Comparison of ENCODE assay signal across 1 cellular context in the genomic region with DNA sequence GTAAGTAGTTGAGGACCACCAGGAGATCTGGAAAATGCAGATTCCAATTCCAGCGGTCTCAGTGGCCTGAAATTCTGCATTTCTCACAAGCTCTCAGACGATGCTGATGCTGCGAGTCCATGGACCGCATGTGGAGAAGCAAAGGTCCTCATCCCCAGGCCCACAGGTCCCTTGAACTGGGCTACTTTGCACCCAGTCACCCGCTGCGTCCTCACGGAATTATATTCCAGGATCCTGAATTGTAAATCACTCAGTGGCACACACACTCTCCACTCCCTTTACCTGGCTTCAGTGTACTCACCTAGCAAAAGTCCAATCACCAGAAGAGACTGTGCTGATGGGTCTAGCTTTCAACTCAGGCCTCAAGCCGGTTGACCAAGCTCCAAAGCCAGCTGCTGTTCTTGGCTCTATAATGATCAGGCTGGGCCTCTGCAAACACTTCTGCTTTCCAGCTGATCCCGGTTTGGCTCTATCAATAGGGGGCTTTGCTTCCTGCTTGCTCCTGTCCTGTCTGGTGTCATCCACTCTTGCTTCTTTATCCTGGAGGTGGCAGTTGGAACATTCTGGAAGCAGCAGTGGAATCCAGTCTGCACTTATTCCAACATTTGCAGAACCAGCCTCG.
A peak's percentile ranks its signal among the peaks of the same experiment; 100 is the strongest.
TF ChIP-seq lines count a peak whose summit lies in the region.

No MANE protein-coding gene starts in this region.

TF ChIP-seq in K562, 482 proteins besides CTCF, POLR2A, EP300 and RAD21 (continued from another document and continues in another):
- TF ChIP-seq, protein P1, sequence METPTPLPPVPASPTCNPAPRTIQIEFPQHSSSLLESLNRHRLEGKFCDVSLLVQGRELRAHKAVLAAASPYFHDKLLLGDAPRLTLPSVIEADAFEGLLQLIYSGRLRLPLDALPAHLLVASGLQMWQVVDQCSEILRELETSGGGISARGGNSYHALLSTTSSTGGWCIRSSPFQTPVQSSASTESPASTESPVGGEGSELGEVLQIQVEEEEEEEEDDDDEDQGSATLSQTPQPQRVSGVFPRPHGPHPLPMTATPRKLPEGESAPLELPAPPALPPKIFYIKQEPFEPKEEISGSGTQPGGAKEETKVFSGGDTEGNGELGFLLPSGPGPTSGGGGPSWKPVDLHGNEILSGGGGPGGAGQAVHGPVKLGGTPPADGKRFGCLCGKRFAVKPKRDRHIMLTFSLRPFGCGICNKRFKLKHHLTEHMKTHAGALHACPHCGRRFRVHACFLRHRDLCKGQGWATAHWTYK (CRISPR knock-in tag; IDR thresholded peaks at IDR 0.05), result no peak
- TF ChIP-seq, protein P2, sequence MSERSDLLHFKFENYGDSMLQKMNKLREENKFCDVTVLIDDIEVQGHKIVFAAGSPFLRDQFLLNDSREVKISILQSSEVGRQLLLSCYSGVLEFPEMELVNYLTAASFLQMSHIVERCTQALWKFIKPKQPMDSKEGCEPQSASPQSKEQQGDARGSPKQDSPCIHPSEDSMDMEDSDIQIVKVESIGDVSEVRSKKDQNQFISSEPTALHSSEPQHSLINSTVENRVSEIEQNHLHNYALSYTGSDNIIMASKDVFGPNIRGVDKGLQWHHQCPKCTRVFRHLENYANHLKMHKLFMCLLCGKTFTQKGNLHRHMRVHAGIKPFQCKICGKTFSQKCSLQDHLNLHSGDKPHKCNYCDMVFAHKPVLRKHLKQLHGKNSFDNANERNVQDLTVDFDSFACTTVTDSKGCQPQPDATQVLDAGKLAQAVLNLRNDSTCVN (CRISPR knock-in tag; IDR thresholded peaks at IDR 0.05), result no peak
- TF ChIP-seq ZNF644 (tag; IDR thresholded peaks at IDR 0.05; ENCODE audit: low read depth) (no peak; the same call in 1 of the 2 replicates), L3MBTL2 (IDR thresholded peaks at IDR 0.05) (no peak), PHF21A (IDR thresholded peaks at IDR 0.05; ENCODE audit: borderline replicate concordance, low read depth) (no peak), HDGF (IDR thresholded peaks at IDR 0.05) (peak; percentile 84; the same call in 1 of the 2 replicates), ZFP36 (IDR thresholded peaks at IDR 0.05; ENCODE audit: low read depth, low read length, partially characterized antibody) (no peak), PHF20 (IDR thresholded peaks at IDR 0.05; ENCODE audit: partially characterized antibody) (no peak), ZC3H4 (CRISPR knock-in tag; IDR thresholded peaks at IDR 0.05; ENCODE audit: borderline replicate concordance) (no peak), YY1 (IDR thresholded peaks at IDR 0.05; ENCODE audit: borderline replicate concordance in 1 of 3, control insufficient read depth in 1 of 3, extremely low read depth in 1 of 3, insufficient read depth in 3 of 3, insufficient read length in 1 of 3, insufficient replicate concordance in 2 of 3, low read depth in 1 of 3, low read length in 2 of 3) (no peak), CCAR2 (IDR thresholded peaks at IDR 0.05; ENCODE audit: low read depth, low read length) (no peak), ZNF75A (CRISPR knock-in tag; IDR thresholded peaks at IDR 0.05) (no peak), TARDBP (IDR thresholded peaks at IDR 0.05) (no peak), ZFP30 (CRISPR knock-in tag; IDR thresholded peaks at IDR 0.05; ENCODE audit: borderline replicate concordance) (no peak), NR4A1 (CRISPR knock-in tag; IDR thresholded peaks at IDR 0.05) (no peak), NR4A1 (tag; IDR thresholded peaks at IDR 0.05) (no peak), EGR1 (conservative IDR thresholded peaks at IDR 0.05) (no peak), DMBX1 (CRISPR knock-in tag; IDR thresholded peaks at IDR 0.05; ENCODE audit: borderline replicate concordance) (0 out of 2 replicates have a peak, but pooled peaks have one; percentile 26), ZNF696 (CRISPR knock-in tag; conservative IDR thresholded peaks at IDR 0.05) (no peak), ZNF408 (CRISPR knock-in tag; IDR thresholded peaks at IDR 0.05; ENCODE audit: low read depth) (no peak), SMARCE1 (IDR thresholded peaks at IDR 0.05) (peak; percentile 3; the same call in 1 of the 2 replicates), KLF6 (CRISPR knock-in tag; IDR thresholded peaks at IDR 0.05; ENCODE audit: borderline replicate concordance) (0 out of 2 replicates have a peak, but pooled peaks have one; percentile 29), KDM5B (IDR thresholded peaks at IDR 0.05; ENCODE audit: insufficient replicate concordance, low read depth, low read length) (no peak), CBFA2T2 (conservative IDR thresholded peaks at IDR 0.05) (no peak), MEF2A (IDR thresholded peaks at IDR 0.05; ENCODE audit: control insufficient read depth, low read depth, low read length) (no peak), MCM3 (IDR thresholded peaks at IDR 0.05) (no peak), FOXJ3 (CRISPR knock-in tag; IDR thresholded peaks at IDR 0.05) (no peak), ELF1 (tag; IDR thresholded peaks at IDR 0.05) (no peak), POLR3A (IDR thresholded peaks at IDR 0.05; ENCODE audit: borderline replicate concordance, extremely low read depth, insufficient read depth, insufficient read length) (no peak), SAFB2 (IDR thresholded peaks at IDR 0.05; ENCODE audit: borderline replicate concordance, low read depth, low read length, severe bottlenecking) (no peak), ZNF57 (CRISPR knock-in tag; IDR thresholded peaks at IDR 0.05) (0 out of 2 replicates have a peak, but pooled peaks have one; percentile 16), HLTF (IDR thresholded peaks at IDR 0.05) (no peak), KAT8 (IDR thresholded peaks at IDR 0.05; ENCODE audit: low read depth) (no peak), POLR2AphosphoS2 (IDR thresholded peaks at IDR 0.05; ENCODE audit: low read length) (no peak), CREM (IDR thresholded peaks at IDR 0.05; ENCODE audit: low read depth) (no peak)
- TF ChIP-seq, protein P3, sequence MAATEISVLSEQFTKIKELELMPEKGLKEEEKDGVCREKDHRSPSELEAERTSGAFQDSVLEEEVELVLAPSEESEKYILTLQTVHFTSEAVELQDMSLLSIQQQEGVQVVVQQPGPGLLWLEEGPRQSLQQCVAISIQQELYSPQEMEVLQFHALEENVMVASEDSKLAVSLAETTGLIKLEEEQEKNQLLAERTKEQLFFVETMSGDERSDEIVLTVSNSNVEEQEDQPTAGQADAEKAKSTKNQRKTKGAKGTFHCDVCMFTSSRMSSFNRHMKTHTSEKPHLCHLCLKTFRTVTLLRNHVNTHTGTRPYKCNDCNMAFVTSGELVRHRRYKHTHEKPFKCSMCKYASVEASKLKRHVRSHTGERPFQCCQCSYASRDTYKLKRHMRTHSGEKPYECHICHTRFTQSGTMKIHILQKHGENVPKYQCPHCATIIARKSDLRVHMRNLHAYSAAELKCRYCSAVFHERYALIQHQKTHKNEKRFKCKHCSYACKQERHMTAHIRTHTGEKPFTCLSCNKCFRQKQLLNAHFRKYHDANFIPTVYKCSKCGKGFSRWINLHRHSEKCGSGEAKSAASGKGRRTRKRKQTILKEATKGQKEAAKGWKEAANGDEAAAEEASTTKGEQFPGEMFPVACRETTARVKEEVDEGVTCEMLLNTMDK (IDR thresholded peaks at IDR 0.05; ENCODE audit: borderline replicate concordance, insufficient read depth, low read depth, low read length, poor library complexity, severe bottlenecking), result no peak
- TF ChIP-seq, protein P4, sequence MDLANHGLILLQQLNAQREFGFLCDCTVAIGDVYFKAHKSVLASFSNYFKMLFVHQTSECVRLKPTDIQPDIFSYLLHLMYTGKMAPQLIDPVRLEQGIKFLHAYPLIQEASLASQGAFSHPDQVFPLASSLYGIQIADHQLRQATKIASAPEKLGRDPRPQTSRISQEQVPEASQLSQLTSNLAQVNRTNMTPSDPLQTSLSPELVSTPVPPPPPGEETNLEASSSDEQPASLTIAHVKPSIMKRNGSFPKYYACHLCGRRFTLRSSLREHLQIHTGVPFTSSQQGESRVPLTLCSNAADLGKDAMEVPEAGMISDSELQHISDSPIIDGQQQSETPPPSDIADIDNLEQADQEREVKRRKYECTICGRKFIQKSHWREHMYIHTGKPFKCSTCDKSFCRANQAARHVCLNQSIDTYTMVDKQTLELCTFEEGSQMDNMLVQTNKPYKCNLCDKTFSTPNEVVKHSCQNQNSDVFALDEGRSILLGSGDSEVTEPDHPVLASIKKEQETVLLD (IDR thresholded peaks at IDR 0.05), result no peak
- TF ChIP-seq, protein P5, sequence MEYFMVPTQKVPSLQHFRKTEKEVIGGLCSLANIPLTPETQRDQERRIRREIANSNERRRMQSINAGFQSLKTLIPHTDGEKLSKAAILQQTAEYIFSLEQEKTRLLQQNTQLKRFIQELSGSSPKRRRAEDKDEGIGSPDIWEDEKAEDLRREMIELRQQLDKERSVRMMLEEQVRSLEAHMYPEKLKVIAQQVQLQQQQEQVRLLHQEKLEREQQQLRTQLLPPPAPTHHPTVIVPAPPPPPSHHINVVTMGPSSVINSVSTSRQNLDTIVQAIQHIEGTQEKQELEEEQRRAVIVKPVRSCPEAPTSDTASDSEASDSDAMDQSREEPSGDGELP (CRISPR knock-in tag; IDR thresholded peaks at IDR 0.05; ENCODE audit: borderline replicate concordance), result peak; percentile 61
- TF ChIP-seq, protein P6, sequence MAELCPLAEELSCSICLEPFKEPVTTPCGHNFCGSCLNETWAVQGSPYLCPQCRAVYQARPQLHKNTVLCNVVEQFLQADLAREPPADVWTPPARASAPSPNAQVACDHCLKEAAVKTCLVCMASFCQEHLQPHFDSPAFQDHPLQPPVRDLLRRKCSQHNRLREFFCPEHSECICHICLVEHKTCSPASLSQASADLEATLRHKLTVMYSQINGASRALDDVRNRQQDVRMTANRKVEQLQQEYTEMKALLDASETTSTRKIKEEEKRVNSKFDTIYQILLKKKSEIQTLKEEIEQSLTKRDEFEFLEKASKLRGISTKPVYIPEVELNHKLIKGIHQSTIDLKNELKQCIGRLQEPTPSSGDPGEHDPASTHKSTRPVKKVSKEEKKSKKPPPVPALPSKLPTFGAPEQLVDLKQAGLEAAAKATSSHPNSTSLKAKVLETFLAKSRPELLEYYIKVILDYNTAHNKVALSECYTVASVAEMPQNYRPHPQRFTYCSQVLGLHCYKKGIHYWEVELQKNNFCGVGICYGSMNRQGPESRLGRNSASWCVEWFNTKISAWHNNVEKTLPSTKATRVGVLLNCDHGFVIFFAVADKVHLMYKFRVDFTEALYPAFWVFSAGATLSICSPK (IDR thresholded peaks at IDR 0.05; ENCODE audit: borderline replicate concordance), result no peak
- TF ChIP-seq, protein P7, sequence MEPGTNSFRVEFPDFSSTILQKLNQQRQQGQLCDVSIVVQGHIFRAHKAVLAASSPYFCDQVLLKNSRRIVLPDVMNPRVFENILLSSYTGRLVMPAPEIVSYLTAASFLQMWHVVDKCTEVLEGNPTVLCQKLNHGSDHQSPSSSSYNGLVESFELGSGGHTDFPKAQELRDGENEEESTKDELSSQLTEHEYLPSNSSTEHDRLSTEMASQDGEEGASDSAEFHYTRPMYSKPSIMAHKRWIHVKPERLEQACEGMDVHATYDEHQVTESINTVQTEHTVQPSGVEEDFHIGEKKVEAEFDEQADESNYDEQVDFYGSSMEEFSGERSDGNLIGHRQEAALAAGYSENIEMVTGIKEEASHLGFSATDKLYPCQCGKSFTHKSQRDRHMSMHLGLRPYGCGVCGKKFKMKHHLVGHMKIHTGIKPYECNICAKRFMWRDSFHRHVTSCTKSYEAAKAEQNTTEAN (CRISPR knock-in tag; IDR thresholded peaks at IDR 0.05), result no peak
- TF ChIP-seq, protein P8, sequence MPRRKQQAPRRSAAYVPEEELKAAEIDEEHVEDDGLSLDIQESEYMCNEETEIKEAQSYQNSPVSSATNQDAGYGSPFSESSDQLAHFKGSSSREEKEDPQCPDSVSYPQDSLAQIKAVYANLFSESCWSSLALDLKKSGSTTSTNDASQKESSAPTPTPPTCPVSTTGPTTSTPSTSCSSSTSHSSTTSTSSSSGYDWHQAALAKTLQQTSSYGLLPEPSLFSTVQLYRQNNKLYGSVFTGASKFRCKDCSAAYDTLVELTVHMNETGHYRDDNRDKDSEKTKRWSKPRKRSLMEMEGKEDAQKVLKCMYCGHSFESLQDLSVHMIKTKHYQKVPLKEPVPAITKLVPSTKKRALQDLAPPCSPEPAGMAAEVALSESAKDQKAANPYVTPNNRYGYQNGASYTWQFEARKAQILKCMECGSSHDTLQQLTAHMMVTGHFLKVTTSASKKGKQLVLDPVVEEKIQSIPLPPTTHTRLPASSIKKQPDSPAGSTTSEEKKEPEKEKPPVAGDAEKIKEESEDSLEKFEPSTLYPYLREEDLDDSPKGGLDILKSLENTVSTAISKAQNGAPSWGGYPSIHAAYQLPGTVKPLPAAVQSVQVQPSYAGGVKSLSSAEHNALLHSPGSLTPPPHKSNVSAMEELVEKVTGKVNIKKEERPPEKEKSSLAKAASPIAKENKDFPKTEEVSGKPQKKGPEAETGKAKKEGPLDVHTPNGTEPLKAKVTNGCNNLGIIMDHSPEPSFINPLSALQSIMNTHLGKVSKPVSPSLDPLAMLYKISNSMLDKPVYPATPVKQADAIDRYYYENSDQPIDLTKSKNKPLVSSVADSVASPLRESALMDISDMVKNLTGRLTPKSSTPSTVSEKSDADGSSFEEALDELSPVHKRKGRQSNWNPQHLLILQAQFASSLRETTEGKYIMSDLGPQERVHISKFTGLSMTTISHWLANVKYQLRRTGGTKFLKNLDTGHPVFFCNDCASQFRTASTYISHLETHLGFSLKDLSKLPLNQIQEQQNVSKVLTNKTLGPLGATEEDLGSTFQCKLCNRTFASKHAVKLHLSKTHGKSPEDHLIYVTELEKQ (CRISPR knock-in tag; IDR thresholded peaks at IDR 0.05), result 0 out of 2 replicates have a peak, but pooled peaks have one; percentile 46
- TF ChIP-seq, protein P9, sequence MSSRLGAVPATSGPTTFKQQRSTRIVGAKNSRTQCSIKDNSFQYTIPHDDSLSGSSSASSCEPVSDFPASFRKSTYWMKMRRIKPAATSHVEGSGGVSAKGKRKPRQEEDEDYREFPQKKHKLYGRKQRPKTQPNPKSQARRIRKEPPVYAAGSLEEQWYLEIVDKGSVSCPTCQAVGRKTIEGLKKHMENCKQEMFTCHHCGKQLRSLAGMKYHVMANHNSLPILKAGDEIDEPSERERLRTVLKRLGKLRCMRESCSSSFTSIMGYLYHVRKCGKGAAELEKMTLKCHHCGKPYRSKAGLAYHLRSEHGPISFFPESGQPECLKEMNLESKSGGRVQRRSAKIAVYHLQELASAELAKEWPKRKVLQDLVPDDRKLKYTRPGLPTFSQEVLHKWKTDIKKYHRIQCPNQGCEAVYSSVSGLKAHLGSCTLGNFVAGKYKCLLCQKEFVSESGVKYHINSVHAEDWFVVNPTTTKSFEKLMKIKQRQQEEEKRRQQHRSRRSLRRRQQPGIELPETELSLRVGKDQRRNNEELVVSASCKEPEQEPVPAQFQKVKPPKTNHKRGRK (tag; IDR thresholded peaks at IDR 0.05), result no peak
